ENCODE assay signal across 6 cellular contexts in genomic region chr13:45390348-45390747, GRCh38. TPM values are rescaled to one million over a fixed set of nuclear protein-coding genes. Genes with fewer than 3 reads are reported as not detected.
DNase-seq lines count a peak whose midpoint lies in the region; FAIRE-seq and TF ChIP-seq lines count a peak whose summit lies in the region.
"Not testable (repeated sequence)": the region's sequence is repeated elsewhere in the genome, so short reads cannot be mapped to it uniquely, and the experiment has no call there.

No MANE protein-coding gene starts in this region.

- H3K36me3 ChIP-seq in bronchial epithelial cell (ENCODE audit: control insufficient read depth, insufficient read depth, low read length) = not testable (repeated sequence)
- peaks cover 14% of the 10 kb centered on the region for H3K36me3 ChIP-seq in left ventricle myocardium inferior

- not testable (repeated sequence) for TF ChIP-seq POLR2A in GM12891 (IDR thresholded peaks at IDR 0.05; ENCODE audit: low read depth, low read length)

- peaks cover 53% of the 10 kb centered on the region for H3K4me1 ChIP-seq in left ventricle myocardium inferior

- not testable (repeated sequence) for H3K4me3 Mint-ChIP-seq in nephron progenitor cell

- not testable (repeated sequence) for H3K9me3 Mint-ChIP-seq in nephron progenitor cell

- not testable (repeated sequence) for TF ChIP-seq CTCF in bronchial epithelial cell (IDR thresholded peaks at IDR 0.05; ENCODE audit: insufficient read depth, low read length, severe bottlenecking); fibroblast of villous mesenchyme (IDR thresholded peaks at IDR 0.05; ENCODE audit: insufficient read depth, low read depth, low read length); left ventricle myocardium inferior (IDR thresholded peaks at IDR 0.05; ENCODE audit: borderline replicate concordance); nephron progenitor cell (IDR thresholded peaks at IDR 0.05)

- H3K27me3 ChIP-seq in bronchial epithelial cell (ENCODE audit: control insufficient read depth, insufficient read depth, low read length); left ventricle myocardium inferior (ENCODE audit: low read depth): not testable (repeated sequence)

- not testable (repeated sequence) for DNase-seq in GM12891 (ENCODE audit: insufficient read length, low spot score); bronchial epithelial cell (ENCODE audit: low read depth); left ventricle myocardium inferior; nephron progenitor cell
- DNase-seq in amniotic epithelial cell (ENCODE audit: low read depth) = peak; percentile 8
- peak; percentile 18 for DNase-seq in fibroblast of villous mesenchyme (ENCODE audit: low read depth)

- H3K36me3 Mint-ChIP-seq in nephron progenitor cell (ENCODE audit: low read depth) = peaks cover 63% of the 10 kb centered on the region

- H3K27ac Mint-ChIP-seq in nephron progenitor cell = peak overlapping the region; percentile 40

- peaks cover 13% of the 10 kb centered on the region for H3K4me1 Mint-ChIP-seq in nephron progenitor cell

- not testable (repeated sequence) for H3K9me3 ChIP-seq in left ventricle myocardium inferior (replicated peaks)

- FAIRE-seq in GM12891 (lab: Jason Lieb, UNC) (peak; percentile 43), bronchial epithelial cell (lab: Jason Lieb, UNC) (peak; percentile 95)

- H3K4me3 ChIP-seq in bronchial epithelial cell (ENCODE audit: low read depth, low read length); fibroblast of villous mesenchyme (ENCODE audit: low read depth, low read length); left ventricle myocardium inferior: not testable (repeated sequence)

- H3K27me3 Mint-ChIP-seq in nephron progenitor cell (ENCODE audit: low read depth, poor library complexity) = not testable (repeated sequence)

- peak overlapping the region; percentile 0 for H3K27ac ChIP-seq in left ventricle myocardium inferior (replicated peaks)

- intact Hi-C loops in left ventricle myocardium inferior (cut with micrococcal nuclease) = not testable (repeated sequence)

RNA-seq across cellular contexts. Expression of gene SLC25A30, which starts 27.8 kb away (rescaled TPM):
- polyA plus RNA-seq in GM12891 (2012; ENCODE audit: low read depth, missing spikeins) = 2.4 TPM
- total RNA-seq in bronchial epithelial cell (13.8 and 18.4 TPM in 2 replicates), fibroblast of villous mesenchyme (18.0 and 24.2 TPM in 2 replicates), left ventricle myocardium inferior (175 TPM)

RNA-seq across cellular contexts. Expression of gene TPT1, which starts 49.4 kb away (rescaled TPM):
- polyA plus RNA-seq in GM12891 (2012; ENCODE audit: low read depth, missing spikeins) = 5,358 TPM
- 6,256 and 7,903 TPM in 2 replicates for total RNA-seq in bronchial epithelial cell
- 1,653 and 2,345 TPM in 2 replicates for total RNA-seq in fibroblast of villous mesenchyme
- 4,332 TPM for total RNA-seq in left ventricle myocardium inferior
